ENCODE assay signal across 8 cellular contexts in the genomic region with DNA sequence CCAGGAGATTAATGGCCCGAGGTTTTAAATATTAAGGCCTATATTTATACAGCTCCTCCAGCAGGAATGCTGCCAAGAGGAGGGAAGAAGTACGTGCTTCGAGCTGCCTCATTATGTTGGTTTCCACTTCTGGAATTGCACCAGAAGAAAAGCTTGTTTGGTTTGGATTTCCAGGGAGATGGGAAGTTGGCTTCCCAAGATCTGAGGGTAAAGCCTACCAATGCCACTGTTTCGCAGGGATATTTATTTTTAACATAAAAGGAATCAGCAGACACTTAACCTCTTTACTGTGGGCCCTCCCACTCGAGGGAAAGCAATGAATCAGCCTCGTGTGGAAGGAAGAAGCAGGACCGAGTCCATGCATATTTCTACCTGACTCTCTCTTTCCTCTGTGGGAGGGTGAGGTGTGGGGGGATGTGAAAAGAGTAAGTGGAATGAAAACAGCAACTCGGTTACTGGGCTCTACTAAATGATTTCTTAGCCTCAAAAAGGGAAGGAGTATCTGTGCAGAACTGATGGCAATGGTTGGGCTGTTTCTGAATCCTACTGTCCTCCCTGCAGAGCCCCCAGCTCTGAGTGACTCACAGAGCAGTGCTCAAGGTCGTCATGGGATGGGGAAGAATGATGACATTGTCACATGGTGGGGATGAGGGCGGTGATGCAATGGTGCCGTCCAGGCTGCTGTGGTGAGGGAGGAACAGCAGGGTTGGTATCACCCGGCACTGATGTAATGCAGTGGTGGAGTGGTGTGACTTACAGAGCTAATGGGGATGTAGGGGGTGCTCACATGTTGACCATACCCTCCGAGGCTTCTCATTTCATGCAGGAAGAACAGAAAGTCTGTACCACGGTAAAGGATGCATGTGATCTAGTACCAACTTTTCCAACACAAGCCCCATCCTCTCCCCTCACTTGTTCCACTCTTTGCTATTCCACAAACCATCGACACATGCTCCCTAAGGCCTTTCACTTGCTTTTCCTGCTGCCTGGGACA.
A peak's percentile ranks its signal among the peaks of the same experiment; 100 is the strongest.
DNase-seq lines count a peak whose midpoint lies in the region; ATAC-seq, FAIRE-seq and TF ChIP-seq lines count a peak whose summit lies in the region.
"Had no signal": no experiment of that assay in that cellular context is flagged by ENCODE, and none has a peak within 500 bp of the region (broad histone marks: within the 10 kb centered on the region; RNA-seq: fewer than 3 reads in every experiment).

No MANE protein-coding gene starts in this region.

- TF ChIP-seq POLR2A in H54 (IDR thresholded peaks at IDR 0.05; ENCODE audit: low read depth, low read length) = no peak

- ATAC-seq in SK-N-SH treated with all-trans-retinoic acid at 6 μM for 48 hours (peak; percentile 27), GM19351 (IDR thresholded peaks at IDR 0.05; ENCODE audit: unreplicated experiment) (no peak), HG03175 (IDR thresholded peaks at IDR 0.05; ENCODE audit: unreplicated experiment) (no peak)

- DNase-seq in H54 (ENCODE audit: insufficient read length, low spot score) (peak; percentile 57), foreskin melanocyte (peak; percentile 86)
- peak; percentile 57 for DNase-seq in stimulated activated CD4-positive, alpha-beta T cell treated with anti-CD3 and anti-CD28 coated beads, Interleukin-1b, Interleukin-23, amount 100 ng/mL, for 48 hours
- DNase-seq in effector CD8-positive, alpha-beta T cell (lab: John Stamatoyannopoulos, UW) = no peak
- DNase-seq: NCI-H446 treated with DMSO at 0.1 percent for 48 hours had no signal

- FAIRE-seq in H54 (lab: Jason Lieb, UNC) = no peak

TF ChIP-seq in SK-N-SH treated with all-trans-retinoic acid at 6 μM for 48 hours, 23 proteins besides CTCF, POLR2A, EP300 and RAD21:
- no peak for TF ChIP-seq ZFP30 (CRISPR knock-in tag; IDR thresholded peaks at IDR 0.05)
- TF ChIP-seq ZNF8 (CRISPR knock-in tag; IDR thresholded peaks at IDR 0.05) = no peak
- TF ChIP-seq TSHZ2 (CRISPR knock-in tag; IDR thresholded peaks at IDR 0.05) = no peak
- no peak for TF ChIP-seq TOX (CRISPR knock-in tag; IDR thresholded peaks at IDR 0.05; ENCODE audit: borderline replicate concordance)
- TF ChIP-seq GLIS3 (CRISPR knock-in tag; IDR thresholded peaks at IDR 0.05) = no peak
- TF ChIP-seq PPARA (CRISPR knock-in tag; IDR thresholded peaks at IDR 0.05; ENCODE audit: borderline replicate concordance) = no peak
- no peak for TF ChIP-seq POU6F1 (CRISPR knock-in tag; IDR thresholded peaks at IDR 0.05; ENCODE audit: borderline replicate concordance, low read depth)
- no peak for TF ChIP-seq ZFP3 (CRISPR knock-in tag; IDR thresholded peaks at IDR 0.05)
- TF ChIP-seq CSRNP3 (CRISPR knock-in tag; IDR thresholded peaks at IDR 0.05) = no peak
- TF ChIP-seq ARNTL (CRISPR knock-in tag; IDR thresholded peaks at IDR 0.05; ENCODE audit: borderline replicate concordance, low read depth) = no peak
- TF ChIP-seq CREB5 (CRISPR knock-in tag; IDR thresholded peaks at IDR 0.05; ENCODE audit: low read depth) = no peak
- TF ChIP-seq ISL1 (CRISPR knock-in tag; IDR thresholded peaks at IDR 0.05) = no peak
- TF ChIP-seq, protein P1, sequence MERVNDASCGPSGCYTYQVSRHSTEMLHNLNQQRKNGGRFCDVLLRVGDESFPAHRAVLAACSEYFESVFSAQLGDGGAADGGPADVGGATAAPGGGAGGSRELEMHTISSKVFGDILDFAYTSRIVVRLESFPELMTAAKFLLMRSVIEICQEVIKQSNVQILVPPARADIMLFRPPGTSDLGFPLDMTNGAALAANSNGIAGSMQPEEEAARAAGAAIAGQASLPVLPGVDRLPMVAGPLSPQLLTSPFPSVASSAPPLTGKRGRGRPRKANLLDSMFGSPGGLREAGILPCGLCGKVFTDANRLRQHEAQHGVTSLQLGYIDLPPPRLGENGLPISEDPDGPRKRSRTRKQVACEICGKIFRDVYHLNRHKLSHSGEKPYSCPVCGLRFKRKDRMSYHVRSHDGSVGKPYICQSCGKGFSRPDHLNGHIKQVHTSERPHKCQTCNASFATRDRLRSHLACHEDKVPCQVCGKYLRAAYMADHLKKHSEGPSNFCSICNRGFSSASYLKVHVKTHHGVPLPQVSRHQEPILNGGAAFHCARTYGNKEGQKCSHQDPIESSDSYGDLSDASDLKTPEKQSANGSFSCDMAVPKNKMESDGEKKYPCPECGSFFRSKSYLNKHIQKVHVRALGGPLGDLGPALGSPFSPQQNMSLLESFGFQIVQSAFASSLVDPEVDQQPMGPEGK (CRISPR knock-in tag; IDR thresholded peaks at IDR 0.05; ENCODE audit: borderline replicate concordance) = no peak
- TF ChIP-seq CSDC2 (CRISPR knock-in tag; IDR thresholded peaks at IDR 0.05) = no peak
- TF ChIP-seq TCF4 (CRISPR knock-in tag; IDR thresholded peaks at IDR 0.05; ENCODE audit: borderline replicate concordance) = no peak
- no peak for TF ChIP-seq ZC3H10 (CRISPR knock-in tag; IDR thresholded peaks at IDR 0.05)
- no peak for TF ChIP-seq ESRRG (CRISPR knock-in tag; IDR thresholded peaks at IDR 0.05)
- TF ChIP-seq BACH2 (CRISPR knock-in tag; IDR thresholded peaks at IDR 0.05; ENCODE audit: borderline replicate concordance) = no peak
